In genomic region chr10:96089670-96090462, GRCh38 we compare ENCODE assay signal across 1 cellular context.
TF ChIP-seq lines count a peak whose summit lies in the region.

No MANE protein-coding gene starts in this region.

TF ChIP-seq in GM12878, 131 proteins besides CTCF, POLR2A, EP300 and RAD21 (continued from another document):
- TF ChIP-seq ZNF687 (IDR thresholded peaks at IDR 0.05), result peak; percentile 85
- TF ChIP-seq POLR2AphosphoS2 (IDR thresholded peaks at IDR 0.05; ENCODE audit: low read depth, low read length), result peak; percentile 62; the same call in 1 of the 2 replicates
TF ChIP-seq in GM12878: peak in this region for 72.
